Comparison of ENCODE assay signal across 17 cellular contexts in the genomic region with DNA sequence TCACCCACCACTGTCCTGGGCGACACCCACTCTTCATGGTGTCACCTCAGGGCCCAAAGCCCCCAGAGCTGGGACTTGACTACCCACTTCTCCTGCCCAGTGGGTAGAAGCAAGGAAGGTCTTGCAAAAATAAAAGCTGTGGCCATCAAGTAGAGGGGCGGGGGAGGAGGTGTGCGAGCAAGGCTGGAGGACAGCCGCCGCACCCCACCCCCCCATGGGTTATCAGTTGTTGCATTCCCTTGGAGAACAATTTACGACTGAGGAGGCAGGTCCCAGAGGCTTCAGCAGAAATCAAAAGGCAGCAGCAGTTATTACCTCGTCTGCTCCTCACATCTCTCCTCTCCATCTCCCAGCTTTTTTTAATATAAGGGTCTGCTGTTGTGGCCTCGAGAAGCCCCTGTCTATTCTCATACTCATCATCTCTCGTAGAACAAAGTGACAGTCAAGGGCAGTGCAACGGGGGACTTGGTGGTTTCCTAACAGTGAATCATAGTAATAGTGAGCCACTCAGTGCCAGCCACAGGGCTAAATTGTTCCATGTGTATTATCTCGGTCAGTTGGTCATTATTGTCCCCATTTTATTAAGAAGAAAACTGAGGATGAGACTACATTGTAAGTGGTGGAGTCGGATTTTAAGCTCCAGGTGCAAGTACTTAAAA.
"Had no signal": no experiment of that assay in that cellular context is flagged by ENCODE, and none has a peak within 500 bp of the region (broad histone marks: within the 10 kb centered on the region; RNA-seq: fewer than 3 reads in every experiment).

No MANE protein-coding gene starts in this region.

- DNase-seq: activated naive CD4-positive, alpha-beta T cell treated with Interleukin-2 at 50 U/mL for 16 hours; activated naive CD8-positive, alpha-beta T cell treated with anti-CD3 and anti-CD28 coated beads, Interleukin-2, amount 10 ng/mL, durations not matched to agents 7 days and 5 days; activated T-cell treated with anti-CD3 and anti-CD28 coated beads, Interleukin-2, amount 50 U/mL, for 1 hour; amniotic stem cell; heart left ventricle; left cardiac atrium; stimulated activated CD4-positive, alpha-beta T cell treated with anti-CD3 and anti-CD28 coated beads, Interleukin-4, amount 100 ng/mL, for 24 hours; stimulated activated naive CD4-positive, alpha-beta T cell treated with Interleukin-2 at 50 U/mL for 16 hours; T-cell had no signal

- ATAC-seq: T-cell had no signal

- FAIRE-seq: islet of Langerhans had no signal

- H3K4me3 ChIP-seq: heart left ventricle, upper lobe of left lung had no signal

- H3K4me1 ChIP-seq: upper lobe of left lung had no signal

- H3K4me3 Mint-ChIP-seq: activated naive CD8-positive, alpha-beta T cell treated with anti-CD3 and anti-CD28 coated beads, Interleukin-2, amount 10 ng/mL, durations not matched to agents 7 days and 5 days; memory B cell; nephron; T-cell; T-helper 2 cell treated with Interferon-gamma antibody and Interleukin-4, amounts not matched to agents 5 μg/mL and 100 μg/mL, for 36 hours; WTC11 had no signal

- H3K9me3 ChIP-seq: heart left ventricle, upper lobe of left lung had no signal

- H3K4me1 Mint-ChIP-seq: activated naive CD8-positive, alpha-beta T cell treated with anti-CD3 and anti-CD28 coated beads, Interleukin-2, amount 10 ng/mL, durations not matched to agents 7 days and 5 days had no signal

- H3K36me3 ChIP-seq: heart left ventricle, upper lobe of left lung had no signal

- H3K27me3 ChIP-seq: heart left ventricle, upper lobe of left lung had no signal

- H3K36me3 Mint-ChIP-seq: activated naive CD8-positive, alpha-beta T cell treated with anti-CD3 and anti-CD28 coated beads, Interleukin-2, amount 10 ng/mL, durations not matched to agents 7 days and 5 days; memory B cell; T-cell; WTC11 had no signal

- H3K27ac ChIP-seq: epithelial cell of prostate, heart left ventricle, upper lobe of left lung had no signal

- H3K27ac Mint-ChIP-seq: activated naive CD8-positive, alpha-beta T cell treated with anti-CD3 and anti-CD28 coated beads, Interleukin-2, amount 10 ng/mL, durations not matched to agents 7 days and 5 days; activated T-helper 2 cell treated with anti-CD3 and anti-CD28 coated beads, Interferon-gamma antibody, Interleukin-2, Interleukin-4, amounts not matched to agents 10 μg/mL and 5 μg/mL and 100 μg/mL, durations not matched to agents 14 hours and 24 hours and 36 hours; memory B cell; T-cell; T-helper 2 cell treated with Interferon-gamma antibody and Interleukin-4, amounts not matched to agents 5 μg/mL and 100 μg/mL, for 36 hours; WTC11 had no signal

- H3K9me3 Mint-ChIP-seq: activated naive CD8-positive, alpha-beta T cell treated with anti-CD3 and anti-CD28 coated beads, Interleukin-2, amount 10 ng/mL, durations not matched to agents 7 days and 5 days; activated T-helper 2 cell treated with anti-CD3 and anti-CD28 coated beads, Interferon-gamma antibody, Interleukin-2, Interleukin-4, amounts not matched to agents 10 μg/mL and 5 μg/mL and 100 μg/mL, durations not matched to agents 14 hours and 24 hours and 36 hours; memory B cell; nephron; T-cell; T-helper 2 cell treated with Interferon-gamma antibody and Interleukin-4, amounts not matched to agents 5 μg/mL and 100 μg/mL, for 36 hours; WTC11 had no signal
